ENCODE assay signal across 19 cellular contexts in genomic region chr16:10009691-10010090, GRCh38.
DNase-seq lines count a peak whose midpoint lies in the region; TF ChIP-seq lines count a peak whose summit lies in the region.
"Had no signal": no experiment of that assay in that cellular context is flagged by ENCODE, and none has a peak within 500 bp of the region (broad histone marks: within the 10 kb centered on the region; RNA-seq: fewer than 3 reads in every experiment).

No MANE protein-coding gene starts in this region.

- intact Hi-C loops in lower leg skin (cut with DNase I; ENCODE audit: low total_unique reads) = no loop called here

- H3K36me3 Mint-ChIP-seq in type B pancreatic cell = no peaks in the 10 kb centered on the region
- H3K36me3 Mint-ChIP-seq: stimulated activated memory B cell treated with anti-CD40 and anti-IgM and Interleukin-4, amounts not matched to agents 10 μg/mL and 1 μg/mL and 100 μg/mL, for 72 hours had no signal

- no peak for TF ChIP-seq POLR2A in lower leg skin (IDR thresholded peaks at IDR 0.05)

- H3K4me1 Mint-ChIP-seq in type B pancreatic cell (ENCODE audit: unreplicated experiment) = no peaks in the 10 kb centered on the region
- H3K4me1 Mint-ChIP-seq: stimulated activated memory B cell treated with anti-CD40 and anti-IgM and Interleukin-4, amounts not matched to agents 10 μg/mL and 1 μg/mL and 100 μg/mL, for 72 hours had no signal

- H3K27me3 Mint-ChIP-seq in type B pancreatic cell = peaks cover 10% of the 10 kb centered on the region

- DNase-seq in NCI-H2029 (lab: John Stamatoyannopoulos, UW) = peak; percentile 45
- peak; percentile 66 for DNase-seq in cerebellar cortex (ENCODE audit: low spot score)
- DNase-seq in left kidney (ENCODE audit: low read depth, low spot score) = peak; percentile 43
- no peak for DNase-seq in type B pancreatic cell (ENCODE audit: extremely low spot score, unreplicated experiment)
- no peak for DNase-seq in MV-4-11 (lab: John Stamatoyannopoulos, UW)
- no peak for DNase-seq in T1000 (lab: John Stamatoyannopoulos, UW)
- no peak for DNase-seq in lower leg skin (ENCODE audit: low spot score in 2 of 2)
- DNase-seq: activated T-cell treated with anti-CD3 and anti-CD28 coated beads, Interleukin-2, amount 50 U/mL, for 1 hour; AML-193; COR-L47; foreskin fibroblast; NCI-H146; NCI-H748 treated with DMSO at 0.1 percent for 48 hours; small intestine had no signal

- 65 to 75% methylated on average over 6 of the region's 6 CpGs for WGBS in lower leg skin, 2 donors

- H3K4me3 Mint-ChIP-seq in type B pancreatic cell = no peak overlapping the region
- H3K4me3 Mint-ChIP-seq: neural progenitor cell; stimulated activated memory B cell treated with anti-CD40 and anti-IgM and Interleukin-4, amounts not matched to agents 10 μg/mL and 1 μg/mL and 100 μg/mL, for 72 hours had no signal

- no peak overlapping the region for H3K4me3 ChIP-seq in lower leg skin (ENCODE audit: low read depth, poor library complexity, severe bottlenecking)
- H3K4me3 ChIP-seq: adrenal gland, lung, neural progenitor cell, thoracic aorta had no signal

- H3K27ac Mint-ChIP-seq in type B pancreatic cell = peak overlapping the region; percentile 13
- H3K27ac Mint-ChIP-seq: neural progenitor cell; stimulated activated memory B cell treated with anti-CD40 and anti-IgM and Interleukin-4, amounts not matched to agents 10 μg/mL and 1 μg/mL and 100 μg/mL, for 72 hours had no signal

- TF ChIP-seq CTCF in type B pancreatic cell (conservative IDR thresholded peaks at IDR 0.05) (no peak), lower leg skin (IDR thresholded peaks at IDR 0.05) (no peak)

- no peaks in the 10 kb centered on the region for H3K9me3 Mint-ChIP-seq in type B pancreatic cell

Comparison
In these comparisons a context has a peak if more than half of its experiments do, and no peak if none do; other contexts are left out.
1. DNase-seq: peak in NCI-H2029 (single experiment), cerebellar cortex (single experiment) and left kidney (single experiment); none in type B pancreatic cell (single experiment), MV-4-11 (single experiment), T1000 (single experiment) and lower leg skin (0 of 2).